In the genomic region with DNA sequence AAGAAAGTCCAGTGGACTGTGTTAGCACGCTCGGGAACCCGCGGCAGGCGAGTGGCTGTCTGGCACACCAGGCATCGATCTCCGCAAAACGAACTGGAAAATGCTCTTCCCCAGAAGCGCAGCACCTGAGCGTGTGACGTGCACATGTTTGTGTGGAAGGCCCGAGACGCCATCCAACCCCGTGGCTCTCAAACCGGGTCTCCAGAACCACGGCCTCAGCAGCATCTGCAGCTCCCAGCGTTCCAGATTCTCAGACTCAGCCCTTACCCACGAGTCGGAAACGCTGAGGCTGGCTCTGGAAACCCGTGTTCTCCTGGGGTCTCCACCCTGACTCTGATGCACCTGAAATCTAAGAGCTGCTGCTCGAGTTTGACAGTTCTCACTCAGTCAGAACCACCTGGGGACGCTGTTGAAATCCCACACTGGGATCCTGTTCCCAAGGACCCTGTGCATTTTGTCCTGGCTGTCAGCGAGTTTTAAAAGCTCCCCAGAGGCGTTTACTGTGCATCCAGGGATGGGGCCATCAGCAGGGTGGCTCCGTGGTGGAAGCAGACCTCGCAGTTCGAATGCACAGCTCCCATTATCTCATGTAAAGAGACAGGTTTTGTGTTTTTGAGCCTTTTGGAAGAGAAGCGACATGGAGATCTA, we compare ENCODE assay signal across 15 cellular contexts.
DNase-seq lines count a peak whose midpoint lies in the region; ATAC-seq and TF ChIP-seq lines count a peak whose summit lies in the region.
"Had no signal": no experiment of that assay in that cellular context is flagged by ENCODE, and none has a peak within 500 bp of the region (broad histone marks: within the 10 kb centered on the region; RNA-seq: fewer than 3 reads in every experiment).

No MANE protein-coding gene starts in this region.

- intact Hi-C loops in A673 (cut with micrococcal nuclease; ENCODE audit: unreplicated experiment): no loop called here

- H3K4me1 ChIP-seq in A673 (ENCODE audit: insufficient read depth, low read length, poor library complexity, severe bottlenecking): no peaks in the 10 kb centered on the region
- peaks cover 30 to 50% (median 36%) of the 10 kb centered on the region in 10 experiments for H3K4me1 ChIP-seq in BLaER1 treated with 17β-estradiol and CSF1 and Interleukin-3, amounts not matched to agents 10 nM and 100 nM
- peaks cover 46% of the 10 kb centered on the region for H3K4me1 ChIP-seq in RWPE2 (ENCODE audit: insufficient read depth, poor library complexity, severe bottlenecking)
- H3K4me1 ChIP-seq: adrenal gland, SJCRH30 had no signal

- H3K4me1 Mint-ChIP-seq in activated T-cell treated with anti-CD3 and anti-CD28 coated beads, Interleukin-2, amount 50 U/mL, for 4 hours (ENCODE audit: low read depth): peaks cover 15% of the 10 kb centered on the region

- no peaks in the 10 kb centered on the region for H3K36me3 Mint-ChIP-seq in activated T-cell treated with anti-CD3 and anti-CD28 coated beads, Interleukin-2, amount 50 U/mL, for 4 hours (ENCODE audit: insufficient read depth)
- H3K36me3 Mint-ChIP-seq: naive B cell had no signal

- H3K27me3 ChIP-seq in A673 (replicated peaks; ENCODE audit: insufficient read depth, low read depth, low read length, poor library complexity) (no peaks in the 10 kb centered on the region), RWPE2 (ENCODE audit: insufficient read depth, poor library complexity, severe bottlenecking) (no peaks in the 10 kb centered on the region)
- peaks cover 0 to 56% (median 25%) of the 10 kb centered on the region in 11 experiments; a peak in 18 of 22 replicates for H3K27me3 ChIP-seq in BLaER1 treated with 17β-estradiol and CSF1 and Interleukin-3, amounts not matched to agents 10 nM and 100 nM
- H3K27me3 ChIP-seq: adrenal gland had no signal

- DNase-seq in A673 (ENCODE audit: low spot score) (peak; percentile 12), RWPE2 (ENCODE audit: low spot score) (no peak), mesenteric fat pad (ENCODE audit: low spot score) (peak; percentile 82)
- no peak for DNase-seq in activated T-cell treated with anti-CD3 and anti-CD28 coated beads, Interleukin-2, amount 50 U/mL, for 4 hours
- no peak for DNase-seq in stimulated activated CD4-positive, alpha-beta T cell treated with anti-CD3 and anti-CD28 coated beads, Interleukin-1b, Interleukin-23, amount 100 ng/mL, for 48 hours
- DNase-seq: CD4-positive, alpha-beta T cell; erythroblast; kidney glomerular epithelial cell; naive B cell; NCI-H2029 treated with DMSO at 0.1 percent for 48 hours; SJCRH30; stimulated activated naive CD4-positive, alpha-beta T cell had no signal

- H3K27ac ChIP-seq in A673 (ENCODE audit: low read depth, low read length, poor library complexity, severe bottlenecking) (no peak overlapping the region), RWPE2 (ENCODE audit: poor library complexity, severe bottlenecking) (peak overlapping the region; percentile 95)
- H3K27ac ChIP-seq in BLaER1 treated with 17β-estradiol and CSF1 and Interleukin-3, amounts not matched to agents 10 nM and 100 nM: no peak overlapping the region
- H3K27ac ChIP-seq: adrenal gland, SJCRH30 had no signal

- H3K4me2 ChIP-seq in BLaER1 treated with 17β-estradiol and CSF1 and Interleukin-3, amounts not matched to agents 10 nM and 100 nM: peak overlapping the region; percentile 44 to 100 (median 91)

- CTCF ChIA-PET in A673 (lab: Charles Lee): interaction anchor here (0.5 kb wide), 1 partner anchor 71 kb away, joined by 9 read pairs; no protein-coding TSS in a partner anchor

- no peaks in the 10 kb centered on the region for H3K27me3 Mint-ChIP-seq in activated T-cell treated with anti-CD3 and anti-CD28 coated beads, Interleukin-2, amount 50 U/mL, for 4 hours (ENCODE audit: low read depth)
- H3K27me3 Mint-ChIP-seq: CD4-positive, alpha-beta T cell had no signal

- H3K4me3 ChIP-seq in A673 (ENCODE audit: low read depth, low read length, poor library complexity, severe bottlenecking) (no peak overlapping the region), RWPE2 (ENCODE audit: severe bottlenecking) (no peak overlapping the region)
- H3K4me3 ChIP-seq in BLaER1 treated with 17β-estradiol and CSF1 and Interleukin-3, amounts not matched to agents 10 nM and 100 nM: no peak overlapping the region
- H3K4me3 ChIP-seq: adrenal gland, SJCRH30 had no signal

- no peak overlapping the region for H3K4me3 Mint-ChIP-seq in activated T-cell treated with anti-CD3 and anti-CD28 coated beads, Interleukin-2, amount 50 U/mL, for 4 hours
- H3K4me3 Mint-ChIP-seq: CD4-positive, alpha-beta T cell; naive B cell had no signal

- ATAC-seq in RWPE2 (ENCODE audit: low read depth): no peak
- ATAC-seq in activated T-cell treated with anti-CD3 and anti-CD28 coated beads, Interleukin-2, amount 50 U/mL, for 4 hours: no peak
- ATAC-seq in HG02885 (IDR thresholded peaks at IDR 0.05; ENCODE audit: poor library complexity, unreplicated experiment): no peak

- H3K9me3 ChIP-seq in A673 (ENCODE audit: low read depth, low read length, poor library complexity, severe bottlenecking) (no peaks in the 10 kb centered on the region), RWPE2 (ENCODE audit: severe bottlenecking) (no peaks in the 10 kb centered on the region)
- no peaks in the 10 kb centered on the region for H3K9me3 ChIP-seq in BLaER1 treated with 17β-estradiol and CSF1 and Interleukin-3, amounts not matched to agents 10 nM and 100 nM (replicated peaks in 1 of 11)
- H3K9me3 ChIP-seq: adrenal gland, SJCRH30 had no signal

- peaks cover 0 to 38% (median 0%) of the 10 kb centered on the region in 11 experiments; a peak in 6 of 22 replicates for H4K20me1 ChIP-seq in BLaER1 treated with 17β-estradiol and CSF1 and Interleukin-3, amounts not matched to agents 10 nM and 100 nM

- POLR2A ChIA-PET in A673 (lab: Charles Lee; ENCODE audit: low non-redundant PET): no interaction called here

- no peak for TF ChIP-seq CTCF in A673 (conservative IDR thresholded peaks at IDR 0.05; ENCODE audit: low read depth, low read length)
- TF ChIP-seq CTCF in RWPE2 (IDR thresholded peaks at IDR 0.05; ENCODE audit: poor library complexity, severe bottlenecking): no peak

- no peak overlapping the region for H3K9ac ChIP-seq in BLaER1 treated with 17β-estradiol and CSF1 and Interleukin-3, amounts not matched to agents 10 nM and 100 nM

- no peaks in the 10 kb centered on the region for H3K9me3 Mint-ChIP-seq in activated T-cell treated with anti-CD3 and anti-CD28 coated beads, Interleukin-2, amount 50 U/mL, for 4 hours
- H3K9me3 Mint-ChIP-seq: CD4-positive, alpha-beta T cell; naive B cell had no signal

- H3K36me3 ChIP-seq in A673 (ENCODE audit: insufficient read depth, low read length, poor library complexity, severe bottlenecking) (no peaks in the 10 kb centered on the region), RWPE2 (ENCODE audit: low read depth) (no peaks in the 10 kb centered on the region)
- no peaks in the 10 kb centered on the region for H3K36me3 ChIP-seq in BLaER1 treated with 17β-estradiol and CSF1 and Interleukin-3, amounts not matched to agents 10 nM and 100 nM
- H3K36me3 ChIP-seq: adrenal gland, SJCRH30 had no signal

- BruUV-seq in A673 (replicated peaks; lab: Mats Ljungman, UMichigan): no TSS peak

Comparison
In these comparisons a context has a peak if more than half of its experiments do, and no peak if none do; other contexts are left out.
1. DNase-seq: peak in A673 (single experiment) and mesenteric fat pad (single experiment); none in RWPE2 (single experiment), activated T-cell treated with anti-CD3 and anti-CD28 coated beads, Interleukin-2, amount 50 U/mL, for 4 hours (single experiment) and stimulated activated CD4-positive, alpha-beta T cell treated with anti-CD3 and anti-CD28 coated beads, Interleukin-1b, Interleukin-23, amount 100 ng/mL, for 48 hours (single experiment).